ENCODE assay signal across 17 cellular contexts in the genomic region with DNA sequence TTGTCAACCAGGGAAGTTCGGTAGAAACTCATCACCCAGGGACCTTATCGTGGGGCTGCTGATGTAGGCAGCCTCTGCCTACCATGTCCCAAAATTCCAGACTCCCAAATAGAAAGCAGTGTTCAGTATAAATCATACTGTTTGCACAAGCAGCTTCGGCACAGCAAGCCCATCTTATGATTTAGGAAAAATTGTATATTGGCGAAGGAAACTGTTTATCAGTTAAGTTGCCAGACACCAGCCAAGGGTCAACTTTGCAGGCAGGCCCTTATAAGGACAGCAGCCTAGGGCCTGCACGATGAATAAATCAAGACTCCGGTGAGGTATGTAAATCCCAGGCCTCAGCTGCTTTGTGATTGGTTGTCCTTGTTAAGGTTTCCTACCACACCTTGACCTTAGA. TPM values are rescaled to one million over a fixed set of nuclear protein-coding genes. Genes with fewer than 3 reads are reported as not detected.
DNase-seq lines count a peak whose midpoint lies in the region; ATAC-seq and TF ChIP-seq lines count a peak whose summit lies in the region.
"Had no signal": no experiment of that assay in that cellular context is flagged by ENCODE, and none has a peak within 500 bp of the region (broad histone marks: within the 10 kb centered on the region; RNA-seq: fewer than 3 reads in every experiment).

No MANE protein-coding gene starts in this region.

- DNase-seq in right atrium auricular region (ENCODE audit: low spot score), result no peak
- no peak for DNase-seq in left cardiac atrium
- no peak for DNase-seq in tibial artery
- no peak for DNase-seq in GOT3 (lab: John Stamatoyannopoulos, UW)
- DNase-seq in posterior cingulate gyrus, result no peak
- DNase-seq: 8988T; CD8-positive, alpha-beta T cell; KG1; NCI-H1436 treated with DMSO at 0.1 percent for 48 hours; NCI-H2029 treated with DMSO at 0.1 percent for 48 hours; NCI-H2171 treated with DMSO at 0.1 percent for 48 hours; NCI-H446 treated with DMSO at 0.1 percent for 48 hours; NCI-H748 treated with DMSO at 0.1 percent for 48 hours; PC-9 had no signal

- TF ChIP-seq CTCF in right atrium auricular region (IDR thresholded peaks at IDR 0.05) (no peak), tibial artery (IDR thresholded peaks at IDR 0.05) (no peak)

- intact Hi-C loops in left cardiac atrium (cut with DNase I) (no loop called here), tibial artery (cut with DNase I; ENCODE audit: low total_unique reads) (no loop called here), posterior cingulate gyrus (cut with DNase I) (loop anchor here (5.0 to 10.0 kb wide), 3 partner anchors 38 to 124 kb away; partner anchors contain the start of gene SIRT5)

- H3K36me3 ChIP-seq in right atrium auricular region, result peaks cover 9% of the 10 kb centered on the region
- H3K36me3 ChIP-seq in esophagus (ENCODE audit: control insufficient read depth in 2 of 2, insufficient read depth in 2 of 2, low read length in 1 of 2), result peaks cover 0 to 6% of the 10 kb centered on the region in 2 donors
- H3K36me3 ChIP-seq in muscle layer of duodenum (ENCODE audit: control insufficient read depth in 1 of 2, insufficient read depth in 2 of 2, low read length in 2 of 2), result no peaks in the 10 kb centered on the region
- peaks cover 0 to 8% (median 0%) of the 10 kb centered on the region in 3 donors for H3K36me3 ChIP-seq in tibial artery

- H3K4me3 ChIP-seq in right atrium auricular region (no peak overlapping the region), esophagus (ENCODE audit: low read depth in 1 of 2, low read length in 2 of 2) (no peak overlapping the region), muscle layer of duodenum (ENCODE audit: low read depth in 1 of 2, low read length in 2 of 2) (no peak overlapping the region), tibial artery (no peak overlapping the region)
- H3K4me3 ChIP-seq: PC-9 had no signal

- H3K9me3 ChIP-seq in right atrium auricular region, result no peaks in the 10 kb centered on the region
- H3K9me3 ChIP-seq in esophagus (ENCODE audit: control insufficient read depth in 2 of 2, insufficient read depth in 1 of 2, low read depth in 1 of 2, low read length in 1 of 2), result no peaks in the 10 kb centered on the region
- no peaks in the 10 kb centered on the region for H3K9me3 ChIP-seq in muscle layer of duodenum (ENCODE audit: control insufficient read depth in 1 of 2, low read length in 2 of 2)
- no peaks in the 10 kb centered on the region for H3K9me3 ChIP-seq in tibial artery

- 75 to 87% methylated on average over 6 of the region's 6 CpGs for WGBS in esophagus, 2 donors

- H3K27me3 ChIP-seq in right atrium auricular region (no peaks in the 10 kb centered on the region), esophagus (ENCODE audit: control insufficient read depth in 1 of 2, insufficient read depth in 2 of 2, low read length in 2 of 2) (no peaks in the 10 kb centered on the region), muscle layer of duodenum (ENCODE audit: low read depth, low read length) (no peaks in the 10 kb centered on the region), tibial artery (no peaks in the 10 kb centered on the region)

- ATAC-seq in left cardiac atrium, result no peak
- ATAC-seq in GM18870 (IDR thresholded peaks at IDR 0.05; ENCODE audit: unreplicated experiment), result no peak
- ATAC-seq: CD8-positive, alpha-beta T cell had no signal

- peak overlapping the region; percentile 79 to 86 for H3K27ac ChIP-seq in right atrium auricular region
- H3K27ac ChIP-seq in esophagus (ENCODE audit: low read depth in 2 of 2, low read length in 1 of 2), result peak overlapping the region; percentile 9 to 73
- peak overlapping the region; percentile 84 for H3K27ac ChIP-seq in muscle layer of duodenum (ENCODE audit: low read length)
- H3K27ac ChIP-seq in tibial artery, result peak overlapping the region; percentile 71 to 89
- H3K27ac ChIP-seq: PC-9 had no signal

- peaks cover 0 to 89% of the 10 kb centered on the region in 2 donors for H3K4me1 ChIP-seq in right atrium auricular region
- peaks cover 0 to 17% of the 10 kb centered on the region in 2 donors for H3K4me1 ChIP-seq in esophagus (ENCODE audit: control insufficient read depth in 2 of 2, insufficient read depth in 2 of 2, low read length in 1 of 2)
- H3K4me1 ChIP-seq in muscle layer of duodenum (ENCODE audit: control insufficient read depth in 1 of 2, insufficient read depth in 2 of 2, low read length in 2 of 2), result peaks cover 26 to 68% of the 10 kb centered on the region in 2 donors
- peaks cover 0 to 97% (median 65%) of the 10 kb centered on the region in 4 donors for H3K4me1 ChIP-seq in tibial artery

RNA-seq across cellular contexts. Expression of gene GFOD1, which starts 36.8 kb away (rescaled TPM):
- total RNA-seq in right atrium auricular region (10 to 100 TPM; 66.2 to 96.3 TPM), left cardiac atrium (10 to 100 TPM; 59.3 to 78.3 TPM)
- polyA plus RNA-seq in esophagus, result 1 to 10 TPM; 4.2 to 6.8 TPM
